1 cellular context compared by ENCODE assay signal in genomic region chr1:182588460-182589396, GRCh38.
TF ChIP-seq lines count a peak whose summit lies in the region.

RNASEL (minus strand) TSS chr1:182589256; CDS start chr1:182586806, 2,450 bp downstream.

TF ChIP-seq in K562, 482 proteins besides CTCF, POLR2A, EP300 and RAD21 (continued from another document and continues in another):
- TF ChIP-seq CREBBP (IDR thresholded peaks at IDR 0.05; ENCODE audit: low read depth, low read length) (no peak), RFX7 (CRISPR knock-in tag; IDR thresholded peaks at IDR 0.05) (no peak), ZNF239 (CRISPR knock-in tag; IDR thresholded peaks at IDR 0.05) (no peak), ZNF551 (CRISPR knock-in tag; IDR thresholded peaks at IDR 0.05) (no peak), PTBP1 (IDR thresholded peaks at IDR 0.05; ENCODE audit: low read depth, low read length) (no peak), ZNF592 (IDR thresholded peaks at IDR 0.05) (no peak), ZNF668 (CRISPR knock-in tag; IDR thresholded peaks at IDR 0.05) (no peak), USF2 (CRISPR knock-in tag; IDR thresholded peaks at IDR 0.05) (no peak), ZNF184 (CRISPR knock-in tag; IDR thresholded peaks at IDR 0.05) (no peak), MLLT1 (IDR thresholded peaks at IDR 0.05) (peak in 1 of 2 experiments; percentile 88; a peak in 2 of 4 replicates), FOXP4 (CRISPR knock-in tag; IDR thresholded peaks at IDR 0.05; ENCODE audit: borderline replicate concordance) (no peak), NR3C1 (CRISPR knock-in tag; IDR thresholded peaks at IDR 0.05) (no peak), MCM3 (IDR thresholded peaks at IDR 0.05) (no peak), ZNF121 (CRISPR knock-in tag; conservative IDR thresholded peaks at IDR 0.05) (no peak), ZBED1 (IDR thresholded peaks at IDR 0.05) (no peak), ZFP36 (IDR thresholded peaks at IDR 0.05; ENCODE audit: low read depth, low read length, partially characterized antibody) (peak; percentile 70), L3MBTL2 (IDR thresholded peaks at IDR 0.05) (peak; percentile 65), MYBL2 (IDR thresholded peaks at IDR 0.05; ENCODE audit: low read depth) (no peak), MYBL2 (CRISPR knock-in tag; IDR thresholded peaks at IDR 0.05; ENCODE audit: borderline replicate concordance) (no peak), ARID1B (IDR thresholded peaks at IDR 0.05) (no peak; the same call in 1 of the 2 replicates), RBBP5 (IDR thresholded peaks at IDR 0.05; ENCODE audit: borderline replicate concordance, insufficient read depth, low read length, poor library complexity, severe bottlenecking) (peak; percentile 72), ZNF449 (CRISPR knock-in tag; IDR thresholded peaks at IDR 0.05) (no peak), RBM34 (IDR thresholded peaks at IDR 0.05; ENCODE audit: borderline replicate concordance, insufficient read depth, low read length) (no peak), THRAP3 (IDR thresholded peaks at IDR 0.05; ENCODE audit: borderline replicate concordance) (no peak), MEF2D (tag; conservative IDR thresholded peaks at IDR 0.05; ENCODE audit: low read depth) (no peak), ZNF79 (CRISPR knock-in tag; IDR thresholded peaks at IDR 0.05; ENCODE audit: low read depth) (peak; percentile 14; the same call in 1 of the 2 replicates), CBX2 (IDR thresholded peaks at IDR 0.05; ENCODE audit: insufficient read depth, low read length, poor library complexity, severe bottlenecking) (no peak), SP2 (IDR thresholded peaks at IDR 0.05; ENCODE audit: extremely low read depth, low read depth, low read length, poor library complexity, severe bottlenecking) (no peak), ARID4B (CRISPR knock-in tag; IDR thresholded peaks at IDR 0.05) (0 out of 2 replicates have a peak, but pooled peaks have one; percentile 63), ZNF354B (CRISPR knock-in tag; IDR thresholded peaks at IDR 0.05) (0 out of 2 replicates have a peak, but pooled peaks have one; percentile 23), MTA2 (IDR thresholded peaks at IDR 0.05; ENCODE audit: low read depth) (no peak), SRF (CRISPR knock-in tag; IDR thresholded peaks at IDR 0.05) (peak in 1 of 2 experiments; percentile 86; a peak in 2 of 4 replicates), ZNF395 (CRISPR knock-in tag; IDR thresholded peaks at IDR 0.05) (no peak), CREB3 (tag; conservative IDR thresholded peaks at IDR 0.05; ENCODE audit: low read depth) (no peak), SNRNP70 (optimal IDR thresholded peaks at IDR 0.05; ENCODE audit: low read depth, low read length) (no peak), CBX3 (IDR thresholded peaks at IDR 0.05; ENCODE audit: borderline replicate concordance in 1 of 2, low read length in 2 of 2) (no peak), ZNF41 (CRISPR knock-in tag; conservative IDR thresholded peaks at IDR 0.05) (no peak), ZNF584 (CRISPR knock-in tag; IDR thresholded peaks at IDR 0.05; ENCODE audit: low read depth) (no peak), NKRF (IDR thresholded peaks at IDR 0.05; ENCODE audit: borderline replicate concordance) (peak; percentile 72; the same call in 1 of the 2 replicates), CREB5 (CRISPR knock-in tag; IDR thresholded peaks at IDR 0.05) (no peak), CEBPG (CRISPR knock-in tag; IDR thresholded peaks at IDR 0.05) (no peak), CEBPG (tag; conservative IDR thresholded peaks at IDR 0.05 in 1 of 2, IDR thresholded peaks at IDR 0.05 in 1 of 2) (peak; percentile 71 to 72)
